20 cellular contexts compared by ENCODE assay signal in genomic region chr3:154900777-154901176, GRCh38.
A peak's percentile ranks its signal among the peaks of the same experiment; 100 is the strongest.
DNase-seq lines count a peak whose midpoint lies in the region; ATAC-seq, FAIRE-seq and TF ChIP-seq lines count a peak whose summit lies in the region.
"Had no signal": no experiment of that assay in that cellular context is flagged by ENCODE, and none has a peak within 500 bp of the region (broad histone marks: within the 10 kb centered on the region; RNA-seq: fewer than 3 reads in every experiment).

No MANE protein-coding gene starts in this region.

- no peak for TF ChIP-seq POLR2A in IMR-90 (IDR thresholded peaks at IDR 0.05; ENCODE audit: low read depth, low read length)
- TF ChIP-seq POLR2A in gastrocnemius medialis (IDR thresholded peaks at IDR 0.05), result no peak

- no peak overlapping the region for H2BK20ac ChIP-seq in IMR-90 (ENCODE audit: low read depth, low read length)

- TF ChIP-seq RAD21 in IMR-90 (IDR thresholded peaks at IDR 0.05; ENCODE audit: low read length), result no peak

- no peak overlapping the region for H4K8ac ChIP-seq in IMR-90 (ENCODE audit: low read depth in 2 of 2, low read length in 2 of 2)

- no peak for DNase-seq in IMR-90
- DNase-seq in astrocyte (ENCODE audit: low read depth), result no peak
- DNase-seq in left cardiac atrium, result no peak
- no peak for DNase-seq in gastrocnemius medialis
- DNase-seq in DMS153 treated with DMSO at 0.1 percent for 48 hours (lab: John Stamatoyannopoulos, UW; ENCODE audit: unreplicated experiment), result no peak
- no peak for DNase-seq in NCI-H69 (lab: John Stamatoyannopoulos, UW)
- DNase-seq in A172 (ENCODE audit: low spot score), result no peak
- DNase-seq: BE2C, DMS79, KBM-7, MM.1S, NCI-H1092 treated with DMSO at 0.1 percent for 48 hours, NCI-H1436 treated with DMSO at 0.1 percent for 48 hours, NCI-H2029, NCI-H226, NCI-H510A treated with DMSO at 0.1 percent for 48 hours, NCI-H774, Peyer's patch, SHP77 had no signal

- no peak for ATAC-seq in IMR-90 (ENCODE audit: low read depth)
- peak; percentile 38 to 74 for ATAC-seq in left cardiac atrium
- peak; percentile 18 to 67 for ATAC-seq in gastrocnemius medialis
- ATAC-seq: A549 had no signal

- H3K36me3 ChIP-seq in IMR-90 (ENCODE audit: control insufficient read depth, insufficient read depth, low read length) (no peaks in the 10 kb centered on the region), astrocyte (ENCODE audit: insufficient read depth, low read length) (no peaks in the 10 kb centered on the region), gastrocnemius medialis (no peaks in the 10 kb centered on the region)
- H3K36me3 ChIP-seq: BE2C, Peyer's patch had no signal

- peak overlapping the region; percentile 75; the same call in 1 of the 3 replicates for H2BK15ac ChIP-seq in IMR-90 (ENCODE audit: low read depth, low read length)

- H3K56ac ChIP-seq in IMR-90 (ENCODE audit: extremely low read depth, insufficient read depth, low read length), result no peak overlapping the region

- H3K27me3 ChIP-seq in IMR-90 (ENCODE audit: control insufficient read depth, insufficient read depth, low read length) (no peaks in the 10 kb centered on the region), astrocyte (ENCODE audit: insufficient read depth, low read length) (no peaks in the 10 kb centered on the region), gastrocnemius medialis (no peaks in the 10 kb centered on the region)
- H3K27me3 ChIP-seq: BE2C, Peyer's patch had no signal

- H3K4me1 Mint-ChIP-seq in astrocyte (ENCODE audit: low read depth, unreplicated experiment), result peaks cover 7% of the 10 kb centered on the region

- H3K9me3 ChIP-seq in IMR-90 (ENCODE audit: control insufficient read depth, insufficient read depth, low read length) (no peaks in the 10 kb centered on the region), astrocyte (ENCODE audit: insufficient read depth, low read depth, low read length) (no peaks in the 10 kb centered on the region), gastrocnemius medialis (no peaks in the 10 kb centered on the region)
- H3K9me3 ChIP-seq: BE2C, Peyer's patch had no signal

- H4K5ac ChIP-seq in IMR-90 (ENCODE audit: low read depth, low read length), result peak overlapping the region; percentile 48; the same call in 1 of the 2 replicates

- H4K20me1 ChIP-seq in IMR-90 (ENCODE audit: insufficient read depth, low read length) (no peaks in the 10 kb centered on the region), astrocyte (ENCODE audit: insufficient read depth, low read length) (no peaks in the 10 kb centered on the region)

- H3K79me2 ChIP-seq in astrocyte (ENCODE audit: insufficient read depth, low read length), result no peaks in the 10 kb centered on the region

- peak overlapping the region; percentile 74; the same call in 1 of the 2 replicates for H3K18ac ChIP-seq in IMR-90 (ENCODE audit: low read depth, low read length)

- peaks cover 3% of the 10 kb centered on the region; the same call in 1 of the 2 replicates for H3K9me1 ChIP-seq in IMR-90 (ENCODE audit: insufficient read depth, low read length)

- H3K36me3 Mint-ChIP-seq in astrocyte (ENCODE audit: low read depth, unreplicated experiment), result no peaks in the 10 kb centered on the region

- no peak for TF ChIP-seq CTCF in IMR-90 (conservative IDR thresholded peaks at IDR 0.05; ENCODE audit: low read depth, low read length)
- no peak for TF ChIP-seq CTCF in astrocyte (IDR thresholded peaks at IDR 0.05; ENCODE audit: insufficient read depth, low read depth, low read length)
- TF ChIP-seq CTCF in gastrocnemius medialis (IDR thresholded peaks at IDR 0.05 in 4 of 5, conservative IDR thresholded peaks at IDR 0.05 in 1 of 5), result no peak

- H2AK5ac ChIP-seq in IMR-90 (ENCODE audit: low read depth, low read length), result no peak overlapping the region

- BruUV-seq in IMR-90 (replicated peaks; lab: Mats Ljungman, UMichigan), result no TSS peak

- no peaks in the 10 kb centered on the region for H3K27me3 Mint-ChIP-seq in astrocyte (ENCODE audit: low read depth, unreplicated experiment)

- no peak overlapping the region for H3K4ac ChIP-seq in IMR-90 (ENCODE audit: low read depth, low read length)

- no peaks in the 10 kb centered on the region for H3K9me3 Mint-ChIP-seq in astrocyte (ENCODE audit: unreplicated experiment)

- H4K91ac ChIP-seq in IMR-90 (ENCODE audit: insufficient read depth, low read depth, low read length), result no peak overlapping the region

- intact Hi-C loops in IMR-90 (cut with micrococcal nuclease) (loop anchor here (5.0 kb wide), 1 partner anchor 143 kb away; no protein-coding TSS in a partner anchor), left cardiac atrium (cut with DNase I) (no loop called here), gastrocnemius medialis (cut with DNase I; ENCODE audit: low total_unique reads) (no loop called here)

- no peak overlapping the region for H3K27ac Mint-ChIP-seq in astrocyte (ENCODE audit: unreplicated experiment)

- H2BK120ac ChIP-seq in IMR-90 (ENCODE audit: low read depth, low read length), result no peak overlapping the region

- in situ Hi-C loops in IMR-90 (cut with MboI; ENCODE audit: low sequenced_read_pairs) (no loop called here), gastrocnemius medialis (cut with MboI; ENCODE audit: low sequenced_read_pairs in 4 of 4) (no loop called here)

- POLR2A ChIA-PET in IMR-90 (lab: Charles Lee; ENCODE audit: unreplicated experiment), result no interaction called here

- no peaks in the 10 kb centered on the region for H3K79me1 ChIP-seq in IMR-90 (ENCODE audit: low read depth in 1 of 2, low read length in 2 of 2)

- CTCF ChIA-PET in IMR-90 (lab: Yijun Ruan, JAX), result no interaction called here

- H3K14ac ChIP-seq in IMR-90 (replicated peaks; ENCODE audit: low read depth, low read length), result no peak overlapping the region

- no peak overlapping the region for H3K4me3 ChIP-seq in IMR-90 (ENCODE audit: insufficient read depth, low read depth, low read length)
- H3K4me3 ChIP-seq in astrocyte (ENCODE audit: insufficient read depth, low read depth, low read length), result no peak overlapping the region
- H3K4me3 ChIP-seq in gastrocnemius medialis, result no peak overlapping the region
- H3K4me3 ChIP-seq: A549, Peyer's patch had no signal

- dilution Hi-C loops in IMR-90 (cut with HindIII; ENCODE audit: low sequenced_read_pairs, unreplicated experiment), result no loop called here

- H2BK5ac ChIP-seq in IMR-90 (ENCODE audit: low read depth, low read length, poor library complexity, severe bottlenecking), result no peak overlapping the region

- H3K4me1 ChIP-seq in IMR-90 (ENCODE audit: control insufficient read depth, insufficient read depth, low read length) (peaks cover 3% of the 10 kb centered on the region; the same call in 1 of the 2 replicates), astrocyte (ENCODE audit: insufficient read depth, low read length) (no peaks in the 10 kb centered on the region), gastrocnemius medialis (peaks cover 0 to 4% of the 10 kb centered on the region in 2 donors)
- H3K4me1 ChIP-seq: A549, BE2C, Peyer's patch had no signal

- no peak overlapping the region for H3K27ac ChIP-seq in IMR-90 (ENCODE audit: insufficient read depth, low read length)
- H3K27ac ChIP-seq in astrocyte (ENCODE audit: low read depth, low read length), result no peak overlapping the region
- H3K27ac ChIP-seq in gastrocnemius medialis, result no peak overlapping the region
- H3K27ac ChIP-seq: A549, Peyer's patch had no signal

- H2AFZ ChIP-seq in IMR-90 (replicated peaks; ENCODE audit: low read length, poor library complexity) (no peak overlapping the region), astrocyte (ENCODE audit: low read depth, low read length) (no peak overlapping the region)

- WGBS in IMR-90 (ENCODE audit: extremely low coverage in 2 of 2, insufficient read length in 1 of 2), 2 experiments, result 80% methylated on average over 1 of the region's 1 CpG; no CpG with 5 or more reads in 1 of the 2 experiments

- peak; percentile 23 for FAIRE-seq in astrocyte (lab: Jason Lieb, UNC)
- FAIRE-seq: A549 had no signal

- H3K23ac ChIP-seq in IMR-90 (ENCODE audit: low read depth, low read length), result no peak overlapping the region

- H3K9ac ChIP-seq in IMR-90 (ENCODE audit: low read depth, low read length) (no peak overlapping the region), astrocyte (ENCODE audit: low read length) (no peak overlapping the region)

- no peak overlapping the region for H2AK9ac ChIP-seq in IMR-90 (replicated peaks; ENCODE audit: low read depth, low read length, poor library complexity)

- H3K4me3 Mint-ChIP-seq in astrocyte (ENCODE audit: unreplicated experiment), result no peak overlapping the region

- H3K4me2 ChIP-seq in IMR-90 (ENCODE audit: low read depth, low read length), result no peak overlapping the region
- no peak overlapping the region for H3K4me2 ChIP-seq in astrocyte (ENCODE audit: low read length)
- H3K4me2 ChIP-seq: A549 had no signal

TF ChIP-seq in IMR-90, 13 proteins besides CTCF, POLR2A, EP300 and RAD21 (continues in another document):
- TF ChIP-seq RCOR1 (IDR thresholded peaks at IDR 0.05; ENCODE audit: insufficient replicate concordance, low read length), result no peak
- no peak for TF ChIP-seq RFX5 (IDR thresholded peaks at IDR 0.05; ENCODE audit: low read depth, low read length)
- TF ChIP-seq SMC3 (IDR thresholded peaks at IDR 0.05; ENCODE audit: low read depth, low read length), result no peak
- TF ChIP-seq FOS (IDR thresholded peaks at IDR 0.05; ENCODE audit: low read depth, low read length), result no peak
- no peak for TF ChIP-seq MAFK (IDR thresholded peaks at IDR 0.05; ENCODE audit: low read depth, low read length)
- TF ChIP-seq MAZ (IDR thresholded peaks at IDR 0.05; ENCODE audit: borderline replicate concordance, low read depth, low read length), result no peak
- no peak for TF ChIP-seq USF2 (IDR thresholded peaks at IDR 0.05; ENCODE audit: low read depth, low read length)
- no peak for TF ChIP-seq ELK1 (IDR thresholded peaks at IDR 0.05; ENCODE audit: borderline replicate concordance, low read depth, low read length)
- no peak for TF ChIP-seq MXI1 (IDR thresholded peaks at IDR 0.05; ENCODE audit: borderline replicate concordance, low read depth, low read length)
- no peak for TF ChIP-seq NFE2L2 (IDR thresholded peaks at IDR 0.05; ENCODE audit: low read depth, low read length)
